ENCODE assay signal across 1 cellular context in the genomic region with DNA sequence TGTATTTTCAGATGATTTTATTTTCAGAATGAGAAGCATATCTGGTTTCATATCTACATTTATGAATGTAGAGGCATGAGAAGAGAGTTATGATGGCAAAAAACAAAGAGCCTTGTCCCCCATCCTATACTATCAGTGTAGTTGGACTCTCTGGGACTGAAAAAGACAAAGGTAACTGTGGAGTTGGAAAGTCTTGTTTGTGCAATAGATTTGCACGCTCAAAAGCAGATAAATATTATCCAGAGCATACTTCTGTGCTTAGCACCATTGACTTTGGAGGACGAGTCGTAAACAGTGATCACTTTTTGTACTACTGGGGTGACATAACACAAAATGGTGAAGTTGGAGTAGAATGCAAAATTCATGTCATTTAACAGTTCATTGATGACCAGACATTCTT.
TF ChIP-seq lines count a peak whose summit lies in the region.

No MANE protein-coding gene starts in this region.

TF ChIP-seq in IMR-90, 13 proteins besides CTCF, POLR2A, EP300 and RAD21 (continued from another document):
- no peak for TF ChIP-seq ELK1 (IDR thresholded peaks at IDR 0.05; ENCODE audit: borderline replicate concordance, low read depth, low read length)
- no peak for TF ChIP-seq MXI1 (IDR thresholded peaks at IDR 0.05; ENCODE audit: borderline replicate concordance, low read depth, low read length)
- TF ChIP-seq NFE2L2 (IDR thresholded peaks at IDR 0.05; ENCODE audit: low read depth, low read length) = no peak
- no peak for TF ChIP-seq MAFK (IDR thresholded peaks at IDR 0.05; ENCODE audit: low read depth, low read length)
- no peak for TF ChIP-seq RFX5 (IDR thresholded peaks at IDR 0.05; ENCODE audit: low read depth, low read length)
- TF ChIP-seq RCOR1 (IDR thresholded peaks at IDR 0.05; ENCODE audit: insufficient replicate concordance, low read length) = no peak
- TF ChIP-seq FOS (IDR thresholded peaks at IDR 0.05; ENCODE audit: low read depth, low read length) = no peak
- TF ChIP-seq BHLHE40 (IDR thresholded peaks at IDR 0.05; ENCODE audit: low read depth, low read length) = no peak
- TF ChIP-seq CEBPB (IDR thresholded peaks at IDR 0.05; ENCODE audit: low read depth, low read length) = no peak
- no peak for TF ChIP-seq USF2 (IDR thresholded peaks at IDR 0.05; ENCODE audit: low read depth, low read length)
